ENCODE assay signal across 1 cellular context in genomic region chr1:2417083-2417832, GRCh38.
TF ChIP-seq lines count a peak whose summit lies in the region.

No MANE protein-coding gene starts in this region.

TF ChIP-seq in GM23338, 12 proteins besides CTCF, POLR2A, EP300 and RAD21:
- TF ChIP-seq ZNF462 (CRISPR knock-in tag; IDR thresholded peaks at IDR 0.05) (no peak), EZH2 (IDR thresholded peaks at IDR 0.05; ENCODE audit: low read depth, unreplicated experiment) (no peak)
